19 cellular contexts compared by ENCODE assay signal in genomic region chr6:15152720-15153119, GRCh38.
"Had no signal": no experiment of that assay in that cellular context is flagged by ENCODE, and none has a peak within 500 bp of the region (broad histone marks: within the 10 kb centered on the region; RNA-seq: fewer than 3 reads in every experiment).

No MANE protein-coding gene starts in this region.

- H3K36me3 ChIP-seq: gastroesophageal sphincter, sigmoid colon, spleen, thoracic aorta had no signal

- H3K9me3 Mint-ChIP-seq: activated CD4-positive, alpha-beta memory T cell treated with anti-CD3 and anti-CD28 coated beads for 36 hours; activated T-cell treated with anti-CD3 and anti-CD28 coated beads, Interleukin-2, amount 50 U/mL, for 24 hours; naive thymus-derived CD4-positive, alpha-beta T cell had no signal

- H3K27ac ChIP-seq: gastroesophageal sphincter, parathyroid adenoma, sigmoid colon, spleen, thoracic aorta had no signal

- H3K9me3 ChIP-seq: gastroesophageal sphincter, sigmoid colon, spleen, thoracic aorta had no signal

- DNase-seq: activated CD4-positive, alpha-beta memory T cell treated with anti-CD3 and anti-CD28 coated beads for 36 hours; activated CD8-positive, alpha-beta memory T cell treated with anti-CD3 and anti-CD28 coated beads, Interleukin-2, amount 10 ng/mL, durations not matched to agents 7 days and 5 days; activated naive CD4-positive, alpha-beta T cell treated with anti-CD3 and anti-CD28 coated beads, Interleukin-2, amount 50 U/mL, for 16 hours; activated T-cell treated with anti-CD3 and anti-CD28 coated beads, Interleukin-2, amount 50 U/mL, for 24 hours; amniotic stem cell; central memory CD4-positive, alpha-beta T cell; cortex of kidney; effector CD4-positive, alpha-beta T cell; left colon; naive thymus-derived CD4-positive, alpha-beta T cell; spleen; stimulated activated CD4-positive, alpha-beta T cell treated with anti-CD3 and anti-CD28 coated beads, Interleukin-1b, Interleukin-23, amount 100 ng/mL, for 48 hours; T-helper 1 cell; T1000 had no signal

- ATAC-seq: activated CD8-positive, alpha-beta memory T cell treated with anti-CD3 and anti-CD28 coated beads, Interleukin-2, amount 10 ng/mL, durations not matched to agents 7 days and 5 days; gastroesophageal sphincter; left colon; naive thymus-derived CD4-positive, alpha-beta T cell had no signal

- H3K27ac Mint-ChIP-seq: activated CD4-positive, alpha-beta memory T cell treated with anti-CD3 and anti-CD28 coated beads for 36 hours; activated CD8-positive, alpha-beta memory T cell treated with anti-CD3 and anti-CD28 coated beads, Interleukin-2, amount 10 ng/mL, durations not matched to agents 7 days and 5 days; activated T-cell treated with anti-CD3 and anti-CD28 coated beads, Interleukin-2, amount 50 U/mL, for 24 hours; brain; naive thymus-derived CD4-positive, alpha-beta T cell had no signal

- H3K4me3 Mint-ChIP-seq: activated CD4-positive, alpha-beta memory T cell treated with anti-CD3 and anti-CD28 coated beads for 36 hours; activated CD8-positive, alpha-beta memory T cell treated with anti-CD3 and anti-CD28 coated beads, Interleukin-2, amount 10 ng/mL, durations not matched to agents 7 days and 5 days; activated T-cell treated with anti-CD3 and anti-CD28 coated beads, Interleukin-2, amount 50 U/mL, for 24 hours; brain; naive thymus-derived CD4-positive, alpha-beta T cell had no signal

- H3K27me3 ChIP-seq: gastroesophageal sphincter, sigmoid colon, spleen had no signal

- H3K4me3 ChIP-seq: gastroesophageal sphincter, sigmoid colon, spleen, thoracic aorta had no signal

- H3K27me3 Mint-ChIP-seq: activated CD4-positive, alpha-beta memory T cell treated with anti-CD3 and anti-CD28 coated beads for 36 hours; activated CD8-positive, alpha-beta memory T cell treated with anti-CD3 and anti-CD28 coated beads, Interleukin-2, amount 10 ng/mL, durations not matched to agents 7 days and 5 days; activated T-cell treated with anti-CD3 and anti-CD28 coated beads, Interleukin-2, amount 50 U/mL, for 24 hours; naive thymus-derived CD4-positive, alpha-beta T cell had no signal

- H3K4me1 Mint-ChIP-seq: activated CD8-positive, alpha-beta memory T cell treated with anti-CD3 and anti-CD28 coated beads, Interleukin-2, amount 10 ng/mL, durations not matched to agents 7 days and 5 days had no signal

- H3K36me3 Mint-ChIP-seq: activated CD4-positive, alpha-beta memory T cell treated with anti-CD3 and anti-CD28 coated beads for 36 hours; activated CD8-positive, alpha-beta memory T cell treated with anti-CD3 and anti-CD28 coated beads, Interleukin-2, amount 10 ng/mL, durations not matched to agents 7 days and 5 days; brain; naive thymus-derived CD4-positive, alpha-beta T cell had no signal

- H3K4me1 ChIP-seq: parathyroid adenoma had no signal
